In the genomic region with DNA sequence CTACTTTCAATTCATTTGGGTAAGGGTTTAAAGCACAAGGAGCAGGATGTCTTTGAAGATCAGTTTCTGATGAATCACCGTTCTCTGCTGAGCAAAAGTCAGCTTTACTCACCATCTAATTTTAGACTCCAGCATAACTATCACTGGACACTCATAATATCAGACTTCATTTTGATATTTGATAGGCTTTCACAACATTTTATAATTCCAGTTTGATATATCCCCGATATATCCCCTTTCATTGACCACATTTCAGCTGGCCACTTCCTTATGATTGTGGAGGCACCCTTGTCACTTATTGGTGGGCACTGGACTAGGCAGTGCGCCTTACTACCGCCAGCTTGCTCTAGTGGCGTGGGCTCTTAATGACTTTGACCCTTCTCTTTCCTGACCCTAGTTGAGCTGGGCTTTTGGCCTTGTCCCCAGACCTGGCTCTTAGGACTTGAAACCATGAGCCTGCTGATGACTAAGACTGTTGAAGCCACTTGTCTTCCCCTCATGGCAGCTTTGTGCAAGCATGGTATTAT, we compare ENCODE assay signal across 2 cellular contexts.
TF ChIP-seq lines count a peak whose summit lies in the region.

No MANE protein-coding gene starts in this region.

TF ChIP-seq in K562, 482 proteins besides CTCF, POLR2A, EP300 and RAD21 (continued from another document and continues in another):
- TF ChIP-seq, protein P1, sequence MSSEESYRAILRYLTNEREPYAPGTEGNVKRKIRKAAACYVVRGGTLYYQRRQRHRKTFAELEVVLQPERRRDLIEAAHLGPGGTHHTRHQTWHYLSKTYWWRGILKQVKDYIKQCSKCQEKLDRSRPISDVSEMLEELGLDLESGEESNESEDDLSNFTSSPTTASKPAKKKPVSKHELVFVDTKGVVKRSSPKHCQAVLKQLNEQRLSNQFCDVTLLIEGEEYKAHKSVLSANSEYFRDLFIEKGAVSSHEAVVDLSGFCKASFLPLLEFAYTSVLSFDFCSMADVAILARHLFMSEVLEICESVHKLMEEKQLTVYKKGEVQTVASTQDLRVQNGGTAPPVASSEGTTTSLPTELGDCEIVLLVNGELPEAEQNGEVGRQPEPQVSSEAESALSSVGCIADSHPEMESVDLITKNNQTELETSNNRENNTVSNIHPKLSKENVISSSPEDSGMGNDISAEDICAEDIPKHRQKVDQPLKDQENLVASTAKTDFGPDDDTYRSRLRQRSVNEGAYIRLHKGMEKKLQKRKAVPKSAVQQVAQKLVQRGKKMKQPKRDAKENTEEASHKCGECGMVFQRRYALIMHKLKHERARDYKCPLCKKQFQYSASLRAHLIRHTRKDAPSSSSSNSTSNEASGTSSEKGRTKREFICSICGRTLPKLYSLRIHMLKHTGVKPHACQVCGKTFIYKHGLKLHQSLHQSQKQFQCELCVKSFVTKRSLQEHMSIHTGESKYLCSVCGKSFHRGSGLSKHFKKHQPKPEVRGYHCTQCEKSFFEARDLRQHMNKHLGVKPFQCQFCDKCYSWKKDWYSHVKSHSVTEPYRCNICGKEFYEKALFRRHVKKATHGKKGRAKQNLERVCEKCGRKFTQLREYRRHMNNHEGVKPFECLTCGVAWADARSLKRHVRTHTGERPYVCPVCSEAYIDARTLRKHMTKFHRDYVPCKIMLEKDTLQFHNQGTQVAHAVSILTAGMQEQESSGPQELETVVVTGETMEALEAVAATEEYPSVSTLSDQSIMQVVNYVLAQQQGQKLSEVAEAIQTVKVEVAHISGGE (CRISPR knock-in tag; IDR thresholded peaks at IDR 0.05), result no peak
- TF ChIP-seq JUND (IDR thresholded peaks at IDR 0.05; ENCODE audit: borderline replicate concordance, low read depth, low read length) (peak; percentile 61), JUND (tag; IDR thresholded peaks at IDR 0.05; ENCODE audit: borderline replicate concordance, low read depth, low read length) (peak; percentile 59; the same call in 2 of the 3 replicates), TCF3 (CRISPR knock-in tag; IDR thresholded peaks at IDR 0.05) (no peak), NCOA4 (IDR thresholded peaks at IDR 0.05; ENCODE audit: partially characterized antibody) (no peak), PCBP2 (IDR thresholded peaks at IDR 0.05; ENCODE audit: low read depth, low read length, poor library complexity, severe bottlenecking) (no peak), KLF1 (tag; IDR thresholded peaks at IDR 0.05) (no peak), ETV1 (tag; conservative IDR thresholded peaks at IDR 0.05; ENCODE audit: low read depth) (peak; percentile 9; the same call in 1 of the 2 replicates), SAFB2 (IDR thresholded peaks at IDR 0.05; ENCODE audit: borderline replicate concordance, low read depth, low read length, severe bottlenecking) (no peak), DPF2 (IDR thresholded peaks at IDR 0.05) (peak; percentile 58), NFE2 (IDR thresholded peaks at IDR 0.05; ENCODE audit: low read depth) (peak; percentile 72)
- TF ChIP-seq, protein P2, sequence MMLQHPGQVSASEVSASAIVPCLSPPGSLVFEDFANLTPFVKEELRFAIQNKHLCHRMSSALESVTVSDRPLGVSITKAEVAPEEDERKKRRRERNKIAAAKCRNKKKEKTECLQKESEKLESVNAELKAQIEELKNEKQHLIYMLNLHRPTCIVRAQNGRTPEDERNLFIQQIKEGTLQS (IDR thresholded peaks at IDR 0.05), result peak; percentile 82
- TF ChIP-seq, protein P2 (CRISPR knock-in tag; conservative IDR thresholded peaks at IDR 0.05), result no peak; the same call in 1 of the 2 replicates
- TF ChIP-seq, protein P3, sequence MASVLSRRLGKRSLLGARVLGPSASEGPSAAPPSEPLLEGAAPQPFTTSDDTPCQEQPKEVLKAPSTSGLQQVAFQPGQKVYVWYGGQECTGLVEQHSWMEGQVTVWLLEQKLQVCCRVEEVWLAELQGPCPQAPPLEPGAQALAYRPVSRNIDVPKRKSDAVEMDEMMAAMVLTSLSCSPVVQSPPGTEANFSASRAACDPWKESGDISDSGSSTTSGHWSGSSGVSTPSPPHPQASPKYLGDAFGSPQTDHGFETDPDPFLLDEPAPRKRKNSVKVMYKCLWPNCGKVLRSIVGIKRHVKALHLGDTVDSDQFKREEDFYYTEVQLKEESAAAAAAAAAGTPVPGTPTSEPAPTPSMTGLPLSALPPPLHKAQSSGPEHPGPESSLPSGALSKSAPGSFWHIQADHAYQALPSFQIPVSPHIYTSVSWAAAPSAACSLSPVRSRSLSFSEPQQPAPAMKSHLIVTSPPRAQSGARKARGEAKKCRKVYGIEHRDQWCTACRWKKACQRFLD (CRISPR knock-in tag; IDR thresholded peaks at IDR 0.05), result no peak
- TF ChIP-seq, protein P4, sequence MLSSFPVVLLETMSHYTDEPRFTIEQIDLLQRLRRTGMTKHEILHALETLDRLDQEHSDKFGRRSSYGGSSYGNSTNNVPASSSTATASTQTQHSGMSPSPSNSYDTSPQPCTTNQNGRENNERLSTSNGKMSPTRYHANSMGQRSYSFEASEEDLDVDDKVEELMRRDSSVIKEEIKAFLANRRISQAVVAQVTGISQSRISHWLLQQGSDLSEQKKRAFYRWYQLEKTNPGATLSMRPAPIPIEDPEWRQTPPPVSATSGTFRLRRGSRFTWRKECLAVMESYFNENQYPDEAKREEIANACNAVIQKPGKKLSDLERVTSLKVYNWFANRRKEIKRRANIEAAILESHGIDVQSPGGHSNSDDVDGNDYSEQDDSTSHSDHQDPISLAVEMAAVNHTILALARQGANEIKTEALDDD (IDR thresholded peaks at IDR 0.05), result peak; percentile 31; the same call in 1 of the 2 replicates
- TF ChIP-seq, protein P5, sequence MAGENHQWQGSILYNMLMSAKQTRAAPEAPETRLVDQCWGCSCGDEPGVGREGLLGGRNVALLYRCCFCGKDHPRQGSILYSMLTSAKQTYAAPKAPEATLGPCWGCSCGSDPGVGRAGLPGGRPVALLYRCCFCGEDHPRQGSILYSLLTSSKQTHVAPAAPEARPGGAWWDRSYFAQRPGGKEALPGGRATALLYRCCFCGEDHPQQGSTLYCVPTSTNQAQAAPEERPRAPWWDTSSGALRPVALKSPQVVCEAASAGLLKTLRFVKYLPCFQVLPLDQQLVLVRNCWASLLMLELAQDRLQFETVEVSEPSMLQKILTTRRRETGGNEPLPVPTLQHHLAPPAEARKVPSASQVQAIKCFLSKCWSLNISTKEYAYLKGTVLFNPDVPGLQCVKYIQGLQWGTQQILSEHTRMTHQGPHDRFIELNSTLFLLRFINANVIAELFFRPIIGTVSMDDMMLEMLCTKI (IDR thresholded peaks at IDR 0.05; ENCODE audit: partially characterized antibody), result no peak
- TF ChIP-seq, protein P6, sequence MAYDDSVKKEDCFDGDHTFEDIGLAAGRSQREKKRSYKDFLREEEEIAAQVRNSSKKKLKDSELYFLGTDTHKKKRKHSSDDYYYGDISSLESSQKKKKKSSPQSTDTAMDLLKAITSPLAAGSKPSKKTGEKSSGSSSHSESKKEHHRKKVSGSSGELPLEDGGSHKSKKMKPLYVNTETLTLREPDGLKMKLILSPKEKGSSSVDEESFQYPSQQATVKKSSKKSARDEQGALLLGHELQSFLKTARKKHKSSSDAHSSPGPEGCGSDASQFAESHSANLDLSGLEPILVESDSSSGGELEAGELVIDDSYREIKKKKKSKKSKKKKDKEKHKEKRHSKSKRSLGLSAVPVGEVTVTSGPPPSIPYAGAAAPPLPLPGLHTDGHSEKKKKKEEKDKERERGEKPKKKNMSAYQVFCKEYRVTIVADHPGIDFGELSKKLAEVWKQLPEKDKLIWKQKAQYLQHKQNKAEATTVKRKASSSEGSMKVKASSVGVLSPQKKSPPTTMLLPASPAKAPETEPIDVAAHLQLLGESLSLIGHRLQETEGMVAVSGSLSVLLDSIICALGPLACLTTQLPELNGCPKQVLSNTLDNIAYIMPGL (CRISPR knock-in tag; IDR thresholded peaks at IDR 0.05), result no peak

TF ChIP-seq in HEK293T, 16 proteins besides CTCF, POLR2A, EP300 and RAD21 (continued from another document):
- TF ChIP-seq LEF1 (IDR thresholded peaks at IDR 0.05; ENCODE audit: borderline replicate concordance), result no peak
- no peak for TF ChIP-seq ARNT (IDR thresholded peaks at IDR 0.05)
TF ChIP-seq in HEK293T: peak in this region for 0.
